7 cellular contexts compared by ENCODE assay signal in the genomic region with DNA sequence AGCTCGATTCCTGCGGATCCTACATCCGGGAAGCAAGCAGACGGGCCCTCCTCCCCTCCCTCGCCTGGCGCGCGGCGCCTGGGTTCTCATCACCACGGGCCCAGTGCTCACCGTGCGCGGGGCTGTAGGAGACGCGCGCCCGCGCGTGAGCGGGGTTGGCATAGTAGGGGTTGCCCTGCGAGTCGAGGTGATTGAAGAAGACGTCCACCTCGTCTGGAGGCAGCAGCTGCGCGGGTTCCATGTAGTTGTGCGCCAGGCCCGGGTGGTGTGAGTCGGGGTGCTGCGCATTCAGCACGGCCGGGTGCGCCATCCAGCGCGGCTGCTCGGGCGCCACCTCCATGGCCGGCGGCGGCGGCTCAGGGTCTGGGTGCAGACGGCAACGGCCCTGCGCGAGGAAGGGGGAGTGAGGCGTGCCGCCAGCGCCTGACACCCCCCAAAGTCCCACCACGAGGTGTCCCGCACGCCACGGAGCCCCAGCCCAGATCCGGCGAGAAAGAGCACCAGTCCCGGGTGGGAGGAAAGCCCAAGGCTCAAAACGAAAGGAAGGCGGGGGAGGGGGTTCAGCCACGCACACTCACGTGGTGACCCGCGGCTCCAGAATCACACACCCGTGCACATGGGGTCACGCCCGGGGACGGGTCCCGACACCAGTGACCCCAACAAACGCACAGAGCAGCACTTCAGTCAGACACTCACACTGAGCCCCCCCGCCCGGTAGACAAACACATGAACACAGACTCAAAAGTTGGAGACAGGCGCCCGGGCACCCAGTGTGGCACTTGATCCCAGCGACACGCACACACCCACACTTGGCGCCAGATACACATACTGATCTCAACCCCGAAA.
DNase-seq lines count a peak whose midpoint lies in the region; ATAC-seq lines count a peak whose summit lies in the region.

No MANE protein-coding gene starts in this region.

- peaks cover 77 to 78% of the 10 kb centered on the region in 2 donors for H3K27me3 ChIP-seq in mucosa of rectum (ENCODE audit: control insufficient read depth in 2 of 2, insufficient read depth in 2 of 2, low read length in 2 of 2)

- peaks cover 98% of the 10 kb centered on the region for H3K27me3 Mint-ChIP-seq in dendritic cell treated with granulocyte-macrophage colony-stimulating factor and Interleukin-4, amounts not matched to agents 40 ng/mL and 50 ng/mL, for 4 days

- H3K4me1 Mint-ChIP-seq in dendritic cell treated with granulocyte-macrophage colony-stimulating factor and Interleukin-4, amounts not matched to agents 40 ng/mL and 50 ng/mL, for 4 days (ENCODE audit: low read depth): peaks cover 63% of the 10 kb centered on the region

- H3K9ac ChIP-seq in ES-I3 (ENCODE audit: low read depth, low read length) (peak overlapping the region; percentile 65; the same call in 1 of the 2 replicates), mucosa of rectum (ENCODE audit: low read depth in 1 of 2, low read length in 2 of 2) (peak overlapping the region in 1 of 2 donors; percentile 22)

- DNase-seq in OCI-M1 (lab: John Stamatoyannopoulos, UW): peak; percentile 61
- no peak for DNase-seq in cerebellar cortex (ENCODE audit: low spot score)

- intact Hi-C loops in dendritic cell treated with granulocyte-macrophage colony-stimulating factor and Interleukin-4, amounts not matched to agents 40 ng/mL and 50 ng/mL, for 4 days (cut with micrococcal nuclease): no loop called here

- peak overlapping the region; percentile 55 to 61 for H3K4me3 ChIP-seq in mucosa of rectum (ENCODE audit: low read length in 2 of 2)

- ATAC-seq in GM18511 (IDR thresholded peaks at IDR 0.05; ENCODE audit: unreplicated experiment): no peak
- no peak for ATAC-seq in HG03175 (IDR thresholded peaks at IDR 0.05; ENCODE audit: unreplicated experiment)

- no peaks in the 10 kb centered on the region for H3K36me3 Mint-ChIP-seq in dendritic cell treated with granulocyte-macrophage colony-stimulating factor and Interleukin-4, amounts not matched to agents 40 ng/mL and 50 ng/mL, for 4 days (ENCODE audit: low read depth)

- no peaks in the 10 kb centered on the region for H3K36me3 ChIP-seq in ES-I3 (ENCODE audit: insufficient read depth, low read length)
- H3K36me3 ChIP-seq in mucosa of rectum (ENCODE audit: control insufficient read depth in 2 of 2, insufficient read depth in 2 of 2, low read length in 2 of 2): no peaks in the 10 kb centered on the region

- peak overlapping the region in 1 of 2 donors; percentile 23 for H3K27ac ChIP-seq in mucosa of rectum (ENCODE audit: low read depth in 2 of 2, low read length in 2 of 2)

- H3K4me1 ChIP-seq in ES-I3 (ENCODE audit: insufficient read depth, low read length): peaks cover 29% of the 10 kb centered on the region
- H3K4me1 ChIP-seq in mucosa of rectum (ENCODE audit: control insufficient read depth in 2 of 2, insufficient read depth in 2 of 2, low read length in 2 of 2): peaks cover 14 to 21% of the 10 kb centered on the region in 2 donors

- no peaks in the 10 kb centered on the region for H3K9me3 Mint-ChIP-seq in dendritic cell treated with granulocyte-macrophage colony-stimulating factor and Interleukin-4, amounts not matched to agents 40 ng/mL and 50 ng/mL, for 4 days

- no peaks in the 10 kb centered on the region for H3K9me3 ChIP-seq in ES-I3 (ENCODE audit: control insufficient read depth, insufficient read depth, low read length)
- no peaks in the 10 kb centered on the region for H3K9me3 ChIP-seq in mucosa of rectum (ENCODE audit: control insufficient read depth in 2 of 2, low read length in 2 of 2)

- H3K27ac Mint-ChIP-seq in dendritic cell treated with granulocyte-macrophage colony-stimulating factor and Interleukin-4, amounts not matched to agents 40 ng/mL and 50 ng/mL, for 4 days: no peak overlapping the region

- H3K4me3 Mint-ChIP-seq in dendritic cell treated with granulocyte-macrophage colony-stimulating factor and Interleukin-4, amounts not matched to agents 40 ng/mL and 50 ng/mL, for 4 days: peak overlapping the region; percentile 77
